ENCODE assay signal across 27 cellular contexts in genomic region chr3:41447701-41448100, GRCh38.
"Had no signal": no experiment of that assay in that cellular context is flagged by ENCODE, and none has a peak within 500 bp of the region (broad histone marks: within the 10 kb centered on the region; RNA-seq: fewer than 3 reads in every experiment).

No MANE protein-coding gene starts in this region.

- H3K27ac ChIP-seq: stomach, suprapubic skin, testis, thoracic aorta, thyroid gland, tibial artery, tibial nerve, transverse colon, upper lobe of left lung, upper lobe of right lung, uterus, vagina had no signal

- ATAC-seq: stimulated activated effector memory CD8-positive, alpha-beta T cell treated with anti-CD3 and anti-CD28 coated beads, Interleukin-12 subunit alpha, Interleukin-12 subunit beta, amount 100 ng/mL, for 72 hours; stimulated activated memory B cell treated with anti-CD40 and anti-IgM and Interleukin-4, amounts not matched to agents 10 μg/mL and 1 μg/mL and 100 μg/mL, for 72 hours; stimulated activated naive B cell treated with anti-CD40 and anti-IgM and Interleukin-4, amounts not matched to agents 10 μg/mL and 1 μg/mL and 100 μg/mL, for 72 hours; stimulated activated naive CD8-positive, alpha-beta T cell treated with anti-CD3 and anti-CD28 coated beads, Interleukin-15, amount 100 ng/mL, for 72 hours; stimulated activated naive CD8-positive, alpha-beta T cell treated with anti-CD3 and anti-CD28 coated beads, Interleukin-15, Interleukin-2, amounts not matched to agents 100 U/mL and 50 U/mL, for 24 hours; upper lobe of right lung had no signal

- H3K4me3 ChIP-seq: stomach, suprapubic skin, testis, thoracic aorta, thyroid gland, tibial artery, tibial nerve, transverse colon, upper lobe of left lung, upper lobe of right lung, uterus, vagina had no signal

- DNase-seq: stimulated activated CD4-positive, alpha-beta T cell treated with anti-CD3 and anti-CD28 coated beads, Interleukin-2, amount 100 ng/mL, for 48 hours; stimulated activated CD4-positive, alpha-beta T cell treated with anti-CD3 and anti-CD28 coated beads, Interleukin-4, amount 100 ng/mL, for 1 hour; stimulated activated CD4-positive, alpha-beta T cell treated with anti-CD3 and anti-CD28 coated beads, Interleukin-4, amount 100 ng/mL, for 24 hours; stimulated activated CD4-positive, alpha-beta T cell treated with anti-CD3 and anti-CD28 coated beads, Interleukin-4, amount 100 ng/mL, for 4 hours; stimulated activated CD8-positive, alpha-beta memory T cell treated with anti-CD3 and anti-CD28 coated beads, Interleukin-4, amount 100 ng/mL, for 48 hours; stimulated activated naive B cell treated with anti-CD40 and anti-IgM and Interleukin-4, amounts not matched to agents 10 μg/mL and 1 μg/mL and 100 μg/mL, for 72 hours; stimulated activated naive CD4-positive, alpha-beta T cell; stimulated activated naive CD4-positive, alpha-beta T cell treated with Interleukin-2 at 50 U/mL for 16 hours; stimulated activated naive CD8-positive, alpha-beta T cell treated with anti-CD3 and anti-CD28 coated beads, Interleukin-15, amount 100 ng/mL, for 72 hours; stimulated activated naive CD8-positive, alpha-beta T cell treated with anti-CD3 and anti-CD28 coated beads, Interleukin-15, Interleukin-2, amounts not matched to agents 100 U/mL and 50 U/mL, for 24 hours; stomach; substantia nigra; testis; thyroid gland; tibial artery; transverse colon; trophoblast cell; upper lobe of left lung; upper lobe of right lung; uterus had no signal

- H3K27me3 ChIP-seq: stomach, suprapubic skin, testis, thyroid gland, tibial artery, tibial nerve, transverse colon, upper lobe of left lung, upper lobe of right lung, uterus, vagina had no signal

- H3K4me1 ChIP-seq: stomach, suprapubic skin, testis, thyroid gland, tibial artery, tibial nerve, upper lobe of left lung, upper lobe of right lung, uterus, vagina had no signal

- H3K9me3 ChIP-seq: stomach, suprapubic skin, testis, thoracic aorta, thyroid gland, tibial artery, tibial nerve, transverse colon, upper lobe of left lung, upper lobe of right lung, uterus, vagina had no signal

- FAIRE-seq: urothelium cell line had no signal

- H3K36me3 ChIP-seq: stomach, suprapubic skin, thoracic aorta, thyroid gland, tibial artery, tibial nerve, transverse colon, upper lobe of left lung, upper lobe of right lung, uterus, vagina had no signal
